16 cellular contexts compared by ENCODE assay signal in the genomic region with DNA sequence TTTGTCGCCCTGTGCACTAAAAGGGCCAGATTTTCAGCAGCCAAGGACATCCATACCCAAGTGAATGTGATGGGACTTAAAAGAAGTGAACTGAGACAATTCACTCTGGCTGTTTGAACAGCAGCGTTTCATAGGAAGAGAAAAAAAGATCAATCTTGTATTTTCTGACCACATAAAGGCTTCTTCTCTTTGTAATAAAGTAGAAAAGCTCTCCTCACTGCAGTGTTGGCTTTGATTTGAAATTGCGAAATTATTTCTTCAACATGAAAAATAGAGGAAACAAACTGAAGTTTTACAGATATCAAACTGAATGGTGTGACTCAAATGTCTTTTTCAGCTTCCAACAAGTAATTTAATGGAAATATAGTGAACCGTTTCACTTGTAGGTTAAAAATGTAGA.
"Had no signal": no experiment of that assay in that cellular context is flagged by ENCODE, and none has a peak within 500 bp of the region (broad histone marks: within the 10 kb centered on the region; RNA-seq: fewer than 3 reads in every experiment).

No MANE protein-coding gene starts in this region.

- H3K27me3 Mint-ChIP-seq: activated CD4-positive, alpha-beta T cell treated with anti-CD3 and anti-CD28 coated beads, Interleukin-2, amount 10 ng/mL, durations not matched to agents 7 days and 5 days; T-helper 17 cell had no signal

- H3K4me3 ChIP-seq: breast epithelium, gastroesophageal sphincter, hepatocyte, left ventricle myocardium inferior, ovary, skin epidermis, tibial nerve had no signal

- H3K4me1 Mint-ChIP-seq: activated CD4-positive, alpha-beta T cell treated with anti-CD3 and anti-CD28 coated beads, Interleukin-2, amount 10 ng/mL, durations not matched to agents 7 days and 5 days had no signal

- H3K27ac ChIP-seq: breast epithelium, gastroesophageal sphincter, hepatocyte, left ventricle myocardium inferior, ovary had no signal

- H3K9me3 ChIP-seq: breast epithelium, gastroesophageal sphincter, left ventricle myocardium inferior, ovary, tibial nerve had no signal

- H3K4me1 ChIP-seq: breast epithelium, gastroesophageal sphincter, left ventricle myocardium inferior had no signal

- H3K27ac Mint-ChIP-seq: activated CD4-positive, alpha-beta T cell treated with anti-CD3 and anti-CD28 coated beads, Interleukin-2, amount 10 ng/mL, durations not matched to agents 7 days and 5 days; activated naive CD4-positive, alpha-beta T cell treated with anti-CD3 and anti-CD28 coated beads, Interleukin-2, amount 50 U/mL, for 72 hours; T-helper 17 cell had no signal

- H3K27me3 ChIP-seq: breast epithelium, gastroesophageal sphincter, hepatocyte, ovary, tibial nerve had no signal

- H3K9me3 Mint-ChIP-seq: activated CD4-positive, alpha-beta T cell treated with anti-CD3 and anti-CD28 coated beads, Interleukin-2, amount 10 ng/mL, durations not matched to agents 7 days and 5 days; activated naive CD4-positive, alpha-beta T cell treated with anti-CD3 and anti-CD28 coated beads, Interleukin-2, amount 50 U/mL, for 72 hours had no signal

- H3K4me3 Mint-ChIP-seq: activated CD4-positive, alpha-beta T cell treated with anti-CD3 and anti-CD28 coated beads, Interleukin-2, amount 10 ng/mL, durations not matched to agents 7 days and 5 days; T-helper 17 cell had no signal

- ATAC-seq: activated naive CD4-positive, alpha-beta T cell treated with anti-CD3 and anti-CD28 coated beads, Interleukin-2, amount 50 U/mL, for 72 hours; gastroesophageal sphincter; T-helper 17 cell had no signal

- DNase-seq: activated CD4-positive, alpha-beta T cell treated with anti-CD3 and anti-CD28 coated beads, Interleukin-2, amount 10 ng/mL, durations not matched to agents 7 days and 5 days; activated CD4-positive, CD25-positive, alpha-beta regulatory T cell; activated CD8-positive, alpha-beta memory T cell treated with anti-CD3 and anti-CD28 coated beads for 24 hours; anterior cingulate cortex; kidney; left ventricle myocardium inferior; mesendoderm; ovary; retina; T-helper 17 cell had no signal

- H3K36me3 ChIP-seq: breast epithelium, ovary had no signal
